28 cellular contexts compared by ENCODE assay signal in genomic region chr12:66537866-66538265, GRCh38.
"Had no signal": no experiment of that assay in that cellular context is flagged by ENCODE, and none has a peak within 500 bp of the region (broad histone marks: within the 10 kb centered on the region; RNA-seq: fewer than 3 reads in every experiment).

No MANE protein-coding gene starts in this region.

- ATAC-seq: activated CD4-positive, alpha-beta T cell treated with anti-CD3 and anti-CD28 coated beads for 36 hours; activated CD8-positive, alpha-beta memory T cell treated with anti-CD3 and anti-CD28 coated beads, Interleukin-2, amount 10 ng/mL, durations not matched to agents 7 days and 5 days; activated CD8-positive, alpha-beta T cell treated with anti-CD3 and anti-CD28 coated beads, Interleukin-2, amount 10 ng/mL, durations not matched to agents 7 days and 5 days; activated naive CD4-positive, alpha-beta T cell treated with anti-CD3 and anti-CD28 coated beads, Interleukin-2, amount 50 U/mL, for 72 hours; activated T-cell treated with anti-CD3 and anti-CD28 coated beads, Interleukin-2, amount 50 U/mL, for 72 hours had no signal

- H3K9me3 ChIP-seq: ascending aorta, breast epithelium, colonic mucosa, esophagus squamous epithelium had no signal

- H3K4me3 ChIP-seq: ascending aorta, breast epithelium, cardiac muscle cell, colonic mucosa, esophagus squamous epithelium had no signal

- H3K27me3 ChIP-seq: ascending aorta, breast epithelium, cardiac muscle cell, colonic mucosa, esophagus squamous epithelium had no signal

- H3K27ac ChIP-seq: ascending aorta, breast epithelium, cardiac muscle cell, colonic mucosa, epithelial cell of prostate, esophagus squamous epithelium had no signal

- DNase-seq: activated CD4-positive, alpha-beta memory T cell treated with anti-CD3 and anti-CD28 coated beads for 36 hours; activated CD4-positive, alpha-beta T cell treated with anti-CD3 and anti-CD28 coated beads for 36 hours; activated CD4-positive, alpha-beta T cell treated with anti-CD3 and anti-CD28 coated beads, Interleukin-2, amount 10 ng/mL, durations not matched to agents 24 days and 14 days; activated CD4-positive, CD25-positive, alpha-beta regulatory T cell; activated CD4-positive, CD25-positive, alpha-beta regulatory T cell treated with anti-CD3 and anti-CD28 coated beads, Interleukin-2, amount 50 U/mL, for 72 hours; activated CD8-positive, alpha-beta memory T cell treated with anti-CD3 and anti-CD28 coated beads, Interleukin-2, amount 10 ng/mL, durations not matched to agents 7 days and 5 days; activated CD8-positive, alpha-beta memory T cell treated with anti-CD3 and anti-CD28 coated beads, Interleukin-2, amount 50 U/mL, for 4 hours; activated CD8-positive, alpha-beta T cell treated with anti-CD3 and anti-CD28 coated beads, Interleukin-2, amount 10 ng/mL, durations not matched to agents 7 days and 5 days; activated gamma-delta T cell; activated naive CD4-positive, alpha-beta T cell; activated naive CD4-positive, alpha-beta T cell treated with anti-CD3 and anti-CD28 coated beads, Interleukin-2, amount 10 ng/mL, durations not matched to agents 7 days and 5 days; activated naive CD8-positive, alpha-beta T cell treated with anti-CD3 and anti-CD28 coated beads, Interleukin-2, amount 10 ng/mL, durations not matched to agents 7 days and 5 days; activated T-cell treated with anti-CD3 and anti-CD28 coated beads, Interleukin-2, amount 50 U/mL, for 1 hour; activated T-cell treated with anti-CD3 and anti-CD28 coated beads, Interleukin-2, amount 50 U/mL, for 72 hours; central memory CD4-positive, alpha-beta T cell; cerebellar nuclear complex; colonic mucosa; effector CD8-positive, alpha-beta T cell; esophagus squamous epithelium; foreskin melanocyte; head of caudate nucleus; hippocampal formation; T1000 had no signal

- H3K36me3 ChIP-seq: ascending aorta, breast epithelium, cardiac muscle cell, colonic mucosa had no signal
